Comparison of ENCODE assay signal across 1 cellular context in the genomic region with DNA sequence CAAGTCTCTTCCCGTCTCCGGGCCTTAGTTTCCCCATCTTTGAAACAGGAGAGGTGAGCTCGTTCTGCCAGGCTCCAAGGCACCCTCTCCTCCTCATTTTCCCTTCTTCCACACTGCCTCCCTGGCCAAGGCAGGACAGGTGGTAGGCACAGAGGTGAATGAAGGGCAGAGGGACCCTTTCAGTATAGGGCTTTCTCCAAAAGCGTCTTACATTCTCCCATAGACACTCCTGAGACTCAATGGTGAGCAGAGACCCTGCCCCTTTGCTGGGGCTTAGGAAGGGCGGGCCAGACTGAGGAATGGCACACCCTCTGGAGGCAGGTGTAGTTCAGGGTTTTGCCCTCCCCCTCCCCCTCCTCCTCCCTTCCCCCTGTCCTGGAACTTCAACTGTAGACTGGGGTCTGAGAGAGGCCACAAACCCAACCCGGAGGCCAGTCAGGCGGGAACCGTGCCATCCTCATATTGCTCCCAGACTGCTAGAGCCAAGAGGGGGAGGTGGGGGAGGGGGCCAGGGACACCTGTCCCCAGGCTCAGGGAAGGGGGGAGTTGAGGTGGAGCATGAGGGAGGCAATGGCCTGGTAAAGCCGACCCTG.
TF ChIP-seq lines count a peak whose summit lies in the region.

No MANE protein-coding gene starts in this region.

TF ChIP-seq in GM23338, 12 proteins besides CTCF, POLR2A, EP300 and RAD21 (continued from another document):
- TF ChIP-seq, protein P1, sequence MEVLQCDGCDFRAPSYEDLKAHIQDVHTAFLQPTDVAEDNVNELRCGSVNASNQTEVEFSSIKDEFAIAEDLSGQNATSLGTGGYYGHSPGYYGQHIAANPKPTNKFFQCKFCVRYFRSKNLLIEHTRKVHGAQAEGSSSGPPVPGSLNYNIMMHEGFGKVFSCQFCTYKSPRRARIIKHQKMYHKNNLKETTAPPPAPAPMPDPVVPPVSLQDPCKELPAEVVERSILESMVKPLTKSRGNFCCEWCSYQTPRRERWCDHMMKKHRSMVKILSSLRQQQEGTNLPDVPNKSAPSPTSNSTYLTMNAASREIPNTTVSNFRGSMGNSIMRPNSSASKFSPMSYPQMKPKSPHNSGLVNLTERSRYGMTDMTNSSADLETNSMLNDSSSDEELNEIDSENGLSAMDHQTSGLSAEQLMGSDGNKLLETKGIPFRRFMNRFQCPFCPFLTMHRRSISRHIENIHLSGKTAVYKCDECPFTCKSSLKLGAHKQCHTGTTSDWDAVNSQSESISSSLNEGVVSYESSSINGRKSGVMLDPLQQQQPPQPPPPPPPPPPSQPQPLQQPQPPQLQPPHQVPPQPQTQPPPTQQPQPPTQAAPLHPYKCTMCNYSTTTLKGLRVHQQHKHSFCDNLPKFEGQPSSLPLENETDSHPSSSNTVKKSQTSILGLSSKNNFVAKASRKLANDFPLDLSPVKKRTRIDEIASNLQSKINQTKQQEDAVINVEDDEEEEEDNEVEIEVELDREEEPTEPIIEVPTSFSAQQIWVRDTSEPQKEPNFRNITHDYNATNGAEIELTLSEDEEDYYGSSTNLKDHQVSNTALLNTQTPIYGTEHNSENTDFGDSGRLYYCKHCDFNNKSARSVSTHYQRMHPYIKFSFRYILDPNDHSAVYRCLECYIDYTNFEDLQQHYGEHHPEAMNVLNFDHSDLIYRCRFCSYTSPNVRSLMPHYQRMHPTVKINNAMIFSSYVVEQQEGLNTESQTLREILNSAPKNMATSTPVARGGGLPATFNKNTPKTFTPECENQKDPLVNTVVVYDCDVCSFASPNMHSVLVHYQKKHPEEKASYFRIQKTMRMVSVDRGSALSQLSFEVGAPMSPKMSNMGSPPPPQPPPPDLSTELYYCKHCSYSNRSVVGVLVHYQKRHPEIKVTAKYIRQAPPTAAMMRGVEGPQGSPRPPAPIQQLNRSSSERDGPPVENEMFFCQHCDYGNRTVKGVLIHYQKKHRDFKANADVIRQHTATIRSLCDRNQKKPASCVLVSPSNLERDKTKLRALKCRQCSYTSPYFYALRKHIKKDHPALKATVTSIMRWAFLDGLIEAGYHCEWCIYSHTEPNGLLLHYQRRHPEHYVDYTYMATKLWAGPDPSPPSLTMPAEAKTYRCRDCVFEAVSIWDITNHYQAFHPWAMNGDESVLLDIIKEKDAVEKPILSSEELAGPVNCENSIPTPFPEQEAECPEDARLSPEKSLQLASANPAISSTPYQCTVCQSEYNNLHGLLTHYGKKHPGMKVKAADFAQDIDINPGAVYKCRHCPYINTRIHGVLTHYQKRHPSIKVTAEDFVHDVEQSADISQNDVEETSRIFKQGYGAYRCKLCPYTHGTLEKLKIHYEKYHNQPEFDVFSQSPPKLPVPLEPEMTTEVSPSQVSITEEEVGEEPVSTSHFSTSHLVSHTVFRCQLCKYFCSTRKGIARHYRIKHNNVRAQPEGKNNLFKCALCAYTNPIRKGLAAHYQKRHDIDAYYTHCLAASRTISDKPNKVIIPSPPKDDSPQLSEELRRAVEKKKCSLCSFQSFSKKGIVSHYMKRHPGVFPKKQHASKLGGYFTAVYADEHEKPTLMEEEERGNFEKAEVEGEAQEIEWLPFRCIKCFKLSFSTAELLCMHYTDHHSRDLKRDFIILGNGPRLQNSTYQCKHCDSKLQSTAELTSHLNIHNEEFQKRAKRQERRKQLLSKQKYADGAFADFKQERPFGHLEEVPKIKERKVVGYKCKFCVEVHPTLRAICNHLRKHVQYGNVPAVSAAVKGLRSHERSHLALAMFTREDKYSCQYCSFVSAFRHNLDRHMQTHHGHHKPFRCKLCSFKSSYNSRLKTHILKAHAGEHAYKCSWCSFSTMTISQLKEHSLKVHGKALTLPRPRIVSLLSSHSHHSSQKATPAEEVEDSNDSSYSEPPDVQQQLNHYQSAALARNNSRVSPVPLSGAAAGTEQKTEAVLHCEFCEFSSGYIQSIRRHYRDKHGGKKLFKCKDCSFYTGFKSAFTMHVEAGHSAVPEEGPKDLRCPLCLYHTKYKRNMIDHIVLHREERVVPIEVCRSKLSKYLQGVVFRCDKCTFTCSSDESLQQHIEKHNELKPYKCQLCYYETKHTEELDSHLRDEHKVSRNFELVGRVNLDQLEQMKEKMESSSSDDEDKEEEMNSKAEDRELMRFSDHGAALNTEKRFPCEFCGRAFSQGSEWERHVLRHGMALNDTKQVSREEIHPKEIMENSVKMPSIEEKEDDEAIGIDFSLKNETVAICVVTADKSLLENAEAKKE (CRISPR knock-in tag; IDR thresholded peaks at IDR 0.05), result no peak
- TF ChIP-seq, protein P2, sequence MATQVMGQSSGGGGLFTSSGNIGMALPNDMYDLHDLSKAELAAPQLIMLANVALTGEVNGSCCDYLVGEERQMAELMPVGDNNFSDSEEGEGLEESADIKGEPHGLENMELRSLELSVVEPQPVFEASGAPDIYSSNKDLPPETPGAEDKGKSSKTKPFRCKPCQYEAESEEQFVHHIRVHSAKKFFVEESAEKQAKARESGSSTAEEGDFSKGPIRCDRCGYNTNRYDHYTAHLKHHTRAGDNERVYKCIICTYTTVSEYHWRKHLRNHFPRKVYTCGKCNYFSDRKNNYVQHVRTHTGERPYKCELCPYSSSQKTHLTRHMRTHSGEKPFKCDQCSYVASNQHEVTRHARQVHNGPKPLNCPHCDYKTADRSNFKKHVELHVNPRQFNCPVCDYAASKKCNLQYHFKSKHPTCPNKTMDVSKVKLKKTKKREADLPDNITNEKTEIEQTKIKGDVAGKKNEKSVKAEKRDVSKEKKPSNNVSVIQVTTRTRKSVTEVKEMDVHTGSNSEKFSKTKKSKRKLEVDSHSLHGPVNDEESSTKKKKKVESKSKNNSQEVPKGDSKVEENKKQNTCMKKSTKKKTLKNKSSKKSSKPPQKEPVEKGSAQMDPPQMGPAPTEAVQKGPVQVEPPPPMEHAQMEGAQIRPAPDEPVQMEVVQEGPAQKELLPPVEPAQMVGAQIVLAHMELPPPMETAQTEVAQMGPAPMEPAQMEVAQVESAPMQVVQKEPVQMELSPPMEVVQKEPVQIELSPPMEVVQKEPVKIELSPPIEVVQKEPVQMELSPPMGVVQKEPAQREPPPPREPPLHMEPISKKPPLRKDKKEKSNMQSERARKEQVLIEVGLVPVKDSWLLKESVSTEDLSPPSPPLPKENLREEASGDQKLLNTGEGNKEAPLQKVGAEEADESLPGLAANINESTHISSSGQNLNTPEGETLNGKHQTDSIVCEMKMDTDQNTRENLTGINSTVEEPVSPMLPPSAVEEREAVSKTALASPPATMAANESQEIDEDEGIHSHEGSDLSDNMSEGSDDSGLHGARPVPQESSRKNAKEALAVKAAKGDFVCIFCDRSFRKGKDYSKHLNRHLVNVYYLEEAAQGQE (IDR thresholded peaks at IDR 0.05; ENCODE audit: unreplicated experiment), result no peak
